1 cellular context compared by ENCODE assay signal in the genomic region with DNA sequence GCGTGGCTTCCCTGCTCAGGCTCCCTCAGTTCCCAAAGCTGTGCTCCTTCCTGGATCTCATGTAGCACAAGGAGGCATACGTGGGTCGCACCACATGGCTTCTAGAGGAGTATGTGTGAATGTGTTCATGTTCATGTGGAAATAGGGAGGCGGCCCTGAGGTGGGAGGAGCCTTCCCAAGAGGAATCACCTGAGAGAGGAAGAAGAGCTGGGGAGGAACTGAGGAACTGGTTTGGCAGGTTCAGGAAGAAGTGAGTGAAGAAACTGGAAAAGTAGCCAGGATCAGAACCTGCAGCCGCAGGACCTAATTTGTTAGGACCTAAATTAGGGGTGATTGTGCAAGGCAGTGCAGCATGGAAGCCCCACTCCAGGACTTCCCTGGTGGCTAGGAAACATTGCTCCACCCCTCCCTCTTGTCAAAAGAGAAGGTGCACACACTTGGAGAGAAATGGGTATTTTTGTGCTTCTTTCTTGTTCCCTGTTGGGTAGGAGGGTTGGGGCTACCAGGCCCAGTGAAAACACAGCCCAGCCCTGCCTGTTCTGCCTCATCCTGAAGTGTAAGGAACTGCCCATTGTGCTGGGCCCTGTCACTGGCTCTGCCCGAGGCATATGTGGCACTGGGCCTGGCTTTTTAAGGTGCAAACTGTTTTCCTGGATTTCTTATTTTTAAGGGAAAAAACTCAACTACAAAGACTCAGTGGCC.
TF ChIP-seq lines count a peak whose summit lies in the region.

No MANE protein-coding gene starts in this region.

TF ChIP-seq in SK-N-SH, 30 proteins besides CTCF, POLR2A, EP300 and RAD21 (continued from another document):
- no peak for TF ChIP-seq ZBTB33 (IDR thresholded peaks at IDR 0.05; ENCODE audit: borderline replicate concordance, low read depth)
- TF ChIP-seq TEAD4 (IDR thresholded peaks at IDR 0.05; ENCODE audit: borderline replicate concordance, insufficient read depth): no peak
- TF ChIP-seq RFX5 (IDR thresholded peaks at IDR 0.05; ENCODE audit: low read length): no peak
- TF ChIP-seq, protein P1, sequence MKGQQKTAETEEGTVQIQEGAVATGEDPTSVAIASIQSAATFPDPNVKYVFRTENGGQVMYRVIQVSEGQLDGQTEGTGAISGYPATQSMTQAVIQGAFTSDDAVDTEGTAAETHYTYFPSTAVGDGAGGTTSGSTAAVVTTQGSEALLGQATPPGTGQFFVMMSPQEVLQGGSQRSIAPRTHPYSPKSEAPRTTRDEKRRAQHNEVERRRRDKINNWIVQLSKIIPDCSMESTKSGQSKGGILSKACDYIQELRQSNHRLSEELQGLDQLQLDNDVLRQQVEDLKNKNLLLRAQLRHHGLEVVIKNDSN (IDR thresholded peaks at IDR 0.05; ENCODE audit: borderline replicate concordance, low read depth): no peak
- TF ChIP-seq FOXJ3 (CRISPR knock-in tag; IDR thresholded peaks at IDR 0.05): no peak
- TF ChIP-seq MXI1 (IDR thresholded peaks at IDR 0.05; ENCODE audit: low read depth, low read length): no peak
